ENCODE assay signal across 23 cellular contexts in the genomic region with DNA sequence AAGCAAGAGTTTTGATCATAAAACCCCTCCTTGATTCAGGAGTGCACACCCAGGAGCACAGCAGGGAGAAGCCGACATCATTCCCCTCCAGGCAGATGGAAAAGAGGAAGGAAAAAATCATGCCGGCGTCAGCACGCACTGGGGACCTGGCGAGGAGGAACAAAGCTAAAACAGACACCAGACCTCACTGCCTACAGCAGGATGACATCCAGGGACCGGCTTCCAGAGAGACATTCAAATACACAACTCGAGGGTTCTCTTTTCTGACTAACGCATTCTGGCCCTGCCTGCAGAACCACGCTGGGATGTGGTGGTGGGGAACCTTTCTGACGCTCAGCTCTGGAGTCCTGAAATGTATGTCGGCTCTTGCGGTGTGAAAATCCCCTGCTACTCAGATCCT. TPM values are rescaled to one million over a fixed set of nuclear protein-coding genes. Genes with fewer than 3 reads are reported as not detected.
A peak's percentile ranks its signal among the peaks of the same experiment; 100 is the strongest.
DNase-seq lines count a peak whose midpoint lies in the region; ATAC-seq, FAIRE-seq and TF ChIP-seq lines count a peak whose summit lies in the region.
"Had no signal": no experiment of that assay in that cellular context is flagged by ENCODE, and none has a peak within 500 bp of the region (broad histone marks: within the 10 kb centered on the region; RNA-seq: fewer than 3 reads in every experiment).

No MANE protein-coding gene starts in this region.

- no peaks in the 10 kb centered on the region for H3K36me3 Mint-ChIP-seq in progenitor cell of endocrine pancreas (ENCODE audit: insufficient read depth)

- H3K36me3 ChIP-seq in GM12878 (ENCODE audit: control insufficient read depth in 2 of 2, insufficient read depth in 2 of 2, low read length in 1 of 2), result peaks cover 3% of the 10 kb centered on the region in 2 experiments; a peak in 2 of 4 replicates

- CTCF ChIA-PET in GM12878 (lab: Yijun Ruan, JAX), result interaction anchor here (1.1 kb wide), 1 partner anchor 94 kb away, joined by 4 read pairs; no protein-coding TSS in a partner anchor

- DNase-seq in SIG-M5 treated with dmso at 0.1 percent for 504 hours (lab: John Stamatoyannopoulos, UW; ENCODE audit: unreplicated experiment) (peak; percentile 2), SIG-M5 (lab: John Stamatoyannopoulos, UW) (no peak), Kasumi-1 (lab: John Stamatoyannopoulos, UW) (peak; percentile 73 to 74), GM12878 (ENCODE audit: low read depth, low spot score) (no peak), progenitor cell of endocrine pancreas (ENCODE audit: low spot score, unreplicated experiment) (no peak), NCI-H1092 (lab: John Stamatoyannopoulos, UW) (no peak), GM03348 (ENCODE audit: low spot score) (no peak), COLO668 (lab: John Stamatoyannopoulos, UW; ENCODE audit: unreplicated experiment) (no peak)
- DNase-seq: 8988T; activated CD4-positive, alpha-beta T cell treated with anti-CD3 and anti-CD28 coated beads for 48 hours; activated naive CD4-positive, alpha-beta T cell; DMS79; NCI-H2029; NCI-H446 treated with DMSO at 0.1 percent for 48 hours; posterior cingulate gyrus; SHP77 treated with DMSO at 0.1 percent for 48 hours; stimulated activated CD4-positive, alpha-beta T cell treated with anti-CD3 and anti-CD28 coated beads, Interleukin-4, amount 100 ng/mL, for 24 hours had no signal

- no peak for FAIRE-seq in GM12878 (lab: Jason Lieb, UNC)
- FAIRE-seq: colon, GM18507, H54, islet of Langerhans had no signal

- peaks cover 9% of the 10 kb centered on the region for H3K4me1 ChIP-seq in GM12878 (ENCODE audit: control insufficient read depth, insufficient read depth, low read length)

- intact Hi-C loops in GM12878 (cut with micrococcal nuclease; ENCODE audit: unreplicated experiment), result no loop called here

- no peak overlapping the region; the same call in 1 of the 2 replicates for H3K9ac ChIP-seq in GM12878 (ENCODE audit: control insufficient read depth, insufficient read depth, low read length)

- H3K9me3 Mint-ChIP-seq in progenitor cell of endocrine pancreas (ENCODE audit: low read depth), result no peaks in the 10 kb centered on the region

- ATAC-seq in GM12878, result no peak

- POLR2A ChIA-PET in GM12878 (lab: Charles Lee), result no interaction called here

- no peak for TF ChIP-seq POLR2A in GM12878 (IDR thresholded peaks at IDR 0.05; ENCODE audit: low read depth, low read length)

- TF ChIP-seq RAD21 in GM12878 (IDR thresholded peaks at IDR 0.05; ENCODE audit: insufficient read depth, low read depth, low read length), result no peak

- TF ChIP-seq CTCF in GM12878 (IDR thresholded peaks at IDR 0.05 in 2 of 3, conservative IDR thresholded peaks at IDR 0.05 in 1 of 3; ENCODE audit: control insufficient read depth in 2 of 3, extremely low read depth in 1 of 3, insufficient read depth in 1 of 3, low read depth in 3 of 3, low read length in 3 of 3), result no peak
- no peak for TF ChIP-seq CTCF in progenitor cell of endocrine pancreas (IDR thresholded peaks at IDR 0.05; ENCODE audit: unreplicated experiment)

- no peak overlapping the region for H3K27ac Mint-ChIP-seq in progenitor cell of endocrine pancreas

- H3K27me3 Mint-ChIP-seq in progenitor cell of endocrine pancreas, result peaks cover 13% of the 10 kb centered on the region

- in situ Hi-C loops in GM12878 (cut with MboI), result no loop called here

- TF ChIP-seq EP300 in GM12878 (IDR thresholded peaks at IDR 0.05; ENCODE audit: borderline replicate concordance in 1 of 2, control insufficient read depth in 1 of 2, low read depth in 2 of 2, low read length in 2 of 2), result no peak

- H4K20me1 ChIP-seq in GM12878 (ENCODE audit: control insufficient read depth, insufficient read depth), result peaks cover 4% of the 10 kb centered on the region; the same call in 1 of the 2 replicates

- H3K79me2 ChIP-seq in GM12878 (ENCODE audit: control insufficient read depth, insufficient read depth, low read length), result peaks cover 36% of the 10 kb centered on the region

- RAD21 ChIA-PET in GM12878 (lab: Charles Lee; ENCODE audit: unreplicated experiment), result no interaction called here

- peaks cover 7% of the 10 kb centered on the region for H3K4me1 Mint-ChIP-seq in progenitor cell of endocrine pancreas (ENCODE audit: low read depth)

- peak overlapping the region; percentile 24 for H3K4me3 Mint-ChIP-seq in progenitor cell of endocrine pancreas (ENCODE audit: low read depth)

- H3K27me3 ChIP-seq in GM12878 (replicated peaks in 1 of 2; ENCODE audit: control insufficient read depth in 2 of 2, insufficient read depth in 2 of 2, low read length in 1 of 2), result no peaks in the 10 kb centered on the region; a peak in 1 of 4 replicates
- H3K27me3 ChIP-seq: BLaER1 had no signal

- BruUV-seq in GM12878 (replicated peaks; lab: Mats Ljungman, UMichigan), result no TSS peak

- H2AFZ ChIP-seq in GM12878 (ENCODE audit: control insufficient read depth, low read depth, low read length), result no peak overlapping the region

- peak overlapping the region; percentile 38 for H3K4me2 ChIP-seq in GM12878 (ENCODE audit: control insufficient read depth, insufficient read depth)

- no peak overlapping the region for H3K4me3 ChIP-seq in GM12878
- H3K4me3 ChIP-seq: BLaER1, skin epidermis had no signal

- H3K27ac ChIP-seq in GM12878 (ENCODE audit: control insufficient read depth, insufficient read depth), result no peak overlapping the region
- H3K27ac ChIP-seq: BLaER1, skin epidermis had no signal

- SMC1A ChIA-PET in GM12878 (lab: Charles Lee; ENCODE audit: uncharacterized antibody, unreplicated experiment), result no interaction called here

- WGBS in GM12878 (ENCODE audit: insufficient coverage, insufficient replicate concordance, low lambda C conversion rate, missing lambda C conversion rate), result 87% methylated on average over 12 of the region's 12 CpGs

- no peaks in the 10 kb centered on the region for H3K9me3 ChIP-seq in GM12878 (replicated peaks; ENCODE audit: control insufficient read depth, insufficient read depth, low read length)
- H3K9me3 ChIP-seq: BLaER1 had no signal

TF ChIP-seq in GM12878, 131 proteins besides CTCF, POLR2A, EP300 and RAD21 (continues in another document):
- no peak for TF ChIP-seq EGR1 (IDR thresholded peaks at IDR 0.05; ENCODE audit: borderline replicate concordance in 1 of 2, low read depth in 2 of 2, low read length in 2 of 2)
- TF ChIP-seq, protein P1, sequence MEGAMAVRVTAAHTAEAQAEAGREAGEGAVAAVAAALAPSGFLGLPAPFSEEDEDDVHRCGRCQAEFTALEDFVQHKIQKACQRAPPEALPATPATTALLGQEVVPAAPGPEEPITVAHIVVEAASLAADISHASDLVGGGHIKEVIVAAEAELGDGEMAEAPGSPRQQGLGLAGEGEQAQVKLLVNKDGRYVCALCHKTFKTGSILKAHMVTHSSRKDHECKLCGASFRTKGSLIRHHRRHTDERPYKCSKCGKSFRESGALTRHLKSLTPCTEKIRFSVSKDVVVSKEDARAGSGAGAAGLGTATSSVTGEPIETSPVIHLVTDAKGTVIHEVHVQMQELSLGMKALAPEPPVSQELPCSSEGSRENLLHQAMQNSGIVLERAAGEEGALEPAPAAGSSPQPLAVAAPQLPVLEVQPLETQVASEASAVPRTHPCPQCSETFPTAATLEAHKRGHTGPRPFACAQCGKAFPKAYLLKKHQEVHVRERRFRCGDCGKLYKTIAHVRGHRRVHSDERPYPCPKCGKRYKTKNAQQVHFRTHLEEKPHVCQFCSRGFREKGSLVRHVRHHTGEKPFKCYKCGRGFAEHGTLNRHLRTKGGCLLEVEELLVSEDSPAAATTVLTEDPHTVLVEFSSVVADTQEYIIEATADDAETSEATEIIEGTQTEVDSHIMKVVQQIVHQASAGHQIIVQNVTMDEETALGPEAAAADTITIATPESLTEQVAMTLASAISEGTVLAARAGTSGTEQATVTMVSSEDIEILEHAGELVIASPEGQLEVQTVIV (IDR thresholded peaks at IDR 0.05; ENCODE audit: borderline replicate concordance, partially characterized antibody), result no peak
- no peak for TF ChIP-seq EZH2 (IDR thresholded peaks at IDR 0.05; ENCODE audit: borderline replicate concordance, control insufficient read depth, low read depth, low read length)

RNA-seq across cellular contexts. Expression of a gene that starts 2.7 kb away (rescaled TPM):
- total RNA-seq in GM12878 (2013; cell fraction: nucleolus; rRNA removed), result 23.5 and 31.3 TPM in 2 replicates
- total RNA-seq in GM12878 (2014; rRNA removed) (45.4 and 48.0 TPM in 2 replicates), GM12878 (2014; rRNA removed; fragmentation: Illumina TruSeq; extraction: Trizol) (27.6 and 30.9 TPM in 2 replicates), GM12878 (2021) (38.2 and 40.1 TPM in 2 replicates), progenitor cell of endocrine pancreas (31.4 and 34.2 TPM in 2 replicates)
- polyA plus RNA-seq in GM12878 (2011; ENCODE audit: low read depth), result 15.4 TPM
- polyA plus RNA-seq in GM12878 (2011; rRNA removed) (45.4 and 53.5 TPM in 2 replicates), GM12878 (2014; fragmentation: Illumina TruSeq; extraction: Trizol) (10.0 and 25.3 TPM in 2 replicates), GM12878 (2014; fragmentation: Nextera tagmentation; extraction: Ambion mirVana) (10 to 100 TPM; 16.7 to 20.7 TPM), GM12878 (2014; rRNA removed) (54.6 and 57.6 TPM in 2 replicates), GM12878 (2016; fragmentation: Nextera tagmentation; extraction: Ambion mirVana) (10 to 100 TPM; 36.9 to 41.1 TPM)
- 56.9 and 65.7 TPM in 2 replicates for polyA plus RNA-seq in GM12878 (2011; cell fraction: cytosol; rRNA removed)
- 72.7 and 77.7 TPM in 2 replicates for polyA plus RNA-seq in GM12878 (2011; cell fraction: nucleus; rRNA removed)
- polyA plus RNA-seq in GM12878 (2012), result 20.3 and 23.9 TPM in 2 replicates
- 29.6 and 34.0 TPM in 2 replicates for polyA minus RNA-seq in GM12878 (2011; rRNA and poly(A)+ RNA removed)
- 6.1 and 13.5 TPM in 2 replicates for polyA minus RNA-seq in GM12878 (2011; cell fraction: cytosol; rRNA and poly(A)+ RNA removed)
- polyA minus RNA-seq in GM12878 (2011; cell fraction: nucleus; rRNA and poly(A)+ RNA removed), result 8.5 and 12.7 TPM in 2 replicates

RNA-seq across cellular contexts. Expression of a gene that starts 51.1 kb away (rescaled TPM):
- total RNA-seq in GM12878 (2013; cell fraction: nucleolus; rRNA removed), result 51.7 and 56.6 TPM in 2 replicates
- 16.5 and 16.6 TPM in 2 replicates for total RNA-seq in GM12878 (2014; rRNA removed)
- total RNA-seq in GM12878 (2014; rRNA removed; fragmentation: Illumina TruSeq; extraction: Trizol), result 12.2 and 12.3 TPM in 2 replicates
- total RNA-seq in GM12878 (2021), result 24.7 and 32.8 TPM in 2 replicates
- polyA plus RNA-seq in GM12878 (2011; ENCODE audit: low read depth), result 4.8 TPM
- 5.3 and 5.9 TPM in 2 replicates for polyA plus RNA-seq in GM12878 (2011; rRNA removed)
- polyA plus RNA-seq in GM12878 (2011; cell fraction: cytosol; rRNA removed), result 6.6 and 6.9 TPM in 2 replicates
- 7.5 and 11.6 TPM in 2 replicates for polyA plus RNA-seq in GM12878 (2011; cell fraction: nucleus; rRNA removed)
- polyA plus RNA-seq in GM12878 (2012), result 7.4 and 7.8 TPM in 2 replicates
- 8.0 and 10.1 TPM in 2 replicates for polyA plus RNA-seq in GM12878 (2014; fragmentation: Illumina TruSeq; extraction: Trizol)
- 1 to 10 TPM; 1.8 to 2.0 TPM for polyA plus RNA-seq in GM12878 (2014; fragmentation: Nextera tagmentation; extraction: Ambion mirVana)
- 10.3 and 12.5 TPM in 2 replicates for polyA plus RNA-seq in GM12878 (2014; rRNA removed)
- 1 to 10 TPM; 1.4 to 4.2 TPM for polyA plus RNA-seq in GM12878 (2016; fragmentation: Nextera tagmentation; extraction: Ambion mirVana)
- 14.8 and 15.3 TPM in 2 replicates for polyA minus RNA-seq in GM12878 (2011; rRNA and poly(A)+ RNA removed)
- 48.7 and 58.5 TPM in 2 replicates for polyA minus RNA-seq in GM12878 (2011; cell fraction: cytosol; rRNA and poly(A)+ RNA removed)
- 5.9 and 9.1 TPM in 2 replicates for polyA minus RNA-seq in GM12878 (2011; cell fraction: nucleus; rRNA and poly(A)+ RNA removed)
- total RNA-seq in progenitor cell of endocrine pancreas, result 80.6 and 82.2 TPM in 2 replicates

Comparison
In these comparisons a context has a peak if more than half of its experiments do, and no peak if none do; other contexts are left out.
1. DNase-seq: peak in SIG-M5 treated with dmso at 0.1 percent for 504 hours (single experiment) and Kasumi-1 (2 of 2); none in SIG-M5 (single experiment), GM12878 (single experiment), progenitor cell of endocrine pancreas (single experiment), NCI-H1092 (single experiment), GM03348 (single experiment) and COLO668 (single experiment).